ENCODE assay signal across 11 cellular contexts in genomic region chr9:15430920-15431844, GRCh38. TPM values are rescaled to one million over a fixed set of nuclear protein-coding genes. Genes with fewer than 3 reads are reported as not detected.
DNase-seq lines count a peak whose midpoint lies in the region; ATAC-seq and TF ChIP-seq lines count a peak whose summit lies in the region.
"Had no signal": no experiment of that assay in that cellular context is flagged by ENCODE, and none has a peak within 500 bp of the region (broad histone marks: within the 10 kb centered on the region; RNA-seq: fewer than 3 reads in every experiment).

No MANE protein-coding gene starts in this region.

- intact Hi-C loops in activated T-helper 1 cell treated with anti-CD3 and anti-CD28 coated beads, Interleukin-12 subunit alpha, Interleukin-12 subunit beta, Interleukin-2, Interleukin-4 antibody, amounts not matched to agents 30 ng/mL and 10 ng/mL and 1 ng/mL, durations not matched to agents 14 hours and 24 hours and 36 hours (cut with micrococcal nuclease): no loop called here

- no peak for TF ChIP-seq CTCF in 22Rv1 (IDR thresholded peaks at IDR 0.05)

- H3K27me3 Mint-ChIP-seq in activated T-helper 1 cell treated with anti-CD3 and anti-CD28 coated beads, Interleukin-12 subunit alpha, Interleukin-12 subunit beta, Interleukin-2, Interleukin-4 antibody, amounts not matched to agents 30 ng/mL and 10 ng/mL and 1 ng/mL, durations not matched to agents 14 hours and 24 hours and 36 hours (ENCODE audit: insufficient read depth): no peaks in the 10 kb centered on the region

- H3K36me3 Mint-ChIP-seq in activated T-helper 1 cell treated with anti-CD3 and anti-CD28 coated beads, Interleukin-12 subunit alpha, Interleukin-12 subunit beta, Interleukin-2, Interleukin-4 antibody, amounts not matched to agents 30 ng/mL and 10 ng/mL and 1 ng/mL, durations not matched to agents 14 hours and 24 hours and 36 hours (ENCODE audit: low read depth): peaks cover 48% of the 10 kb centered on the region

- peak overlapping the region; percentile 14 for H3K27ac Mint-ChIP-seq in activated T-helper 1 cell treated with anti-CD3 and anti-CD28 coated beads, Interleukin-12 subunit alpha, Interleukin-12 subunit beta, Interleukin-2, Interleukin-4 antibody, amounts not matched to agents 30 ng/mL and 10 ng/mL and 1 ng/mL, durations not matched to agents 14 hours and 24 hours and 36 hours

- no peaks in the 10 kb centered on the region for H3K9me3 Mint-ChIP-seq in activated T-helper 1 cell treated with anti-CD3 and anti-CD28 coated beads, Interleukin-12 subunit alpha, Interleukin-12 subunit beta, Interleukin-2, Interleukin-4 antibody, amounts not matched to agents 30 ng/mL and 10 ng/mL and 1 ng/mL, durations not matched to agents 14 hours and 24 hours and 36 hours

- peaks cover 39% of the 10 kb centered on the region for H3K4me1 Mint-ChIP-seq in activated T-helper 1 cell treated with anti-CD3 and anti-CD28 coated beads, Interleukin-12 subunit alpha, Interleukin-12 subunit beta, Interleukin-2, Interleukin-4 antibody, amounts not matched to agents 30 ng/mL and 10 ng/mL and 1 ng/mL, durations not matched to agents 14 hours and 24 hours and 36 hours (ENCODE audit: low read depth)

- in situ Hi-C loops in G401 (cut with HindIII; ENCODE audit: low sequenced_read_pairs) (no loop called here), KBM-7 (cut with MboI; ENCODE audit: low pct_unique_long_range_greater_than_20kb, low sequenced_read_pairs) (no loop called here)

- ATAC-seq in HG02588 (IDR thresholded peaks at IDR 0.05; ENCODE audit: unreplicated experiment) (no peak), GM21526 (IDR thresholded peaks at IDR 0.05; ENCODE audit: low FRiP score, unreplicated experiment) (no peak)

- DNase-seq in G401 (ENCODE audit: low spot score): peak; percentile 14
- no peak for DNase-seq in activated T-helper 1 cell treated with anti-CD3 and anti-CD28 coated beads, Interleukin-12 subunit alpha, Interleukin-12 subunit beta, Interleukin-2, Interleukin-4 antibody, amounts not matched to agents 30 ng/mL and 10 ng/mL and 1 ng/mL, durations not matched to agents 14 hours and 24 hours and 36 hours (ENCODE audit: low spot score)
- peak; percentile 5 for DNase-seq in left kidney (ENCODE audit: low read depth, low spot score)
- no peak for DNase-seq in cerebellum (ENCODE audit: low spot score)
- no peak for DNase-seq in KBM-7
- DNase-seq: activated T-cell treated with anti-CD3 and anti-CD28 coated beads for 4 hours, NCI-H2171 had no signal

- H3K4me3 Mint-ChIP-seq in activated T-helper 1 cell treated with anti-CD3 and anti-CD28 coated beads, Interleukin-12 subunit alpha, Interleukin-12 subunit beta, Interleukin-2, Interleukin-4 antibody, amounts not matched to agents 30 ng/mL and 10 ng/mL and 1 ng/mL, durations not matched to agents 14 hours and 24 hours and 36 hours: no peak overlapping the region

- peak overlapping the region; percentile 60 for H3K27ac ChIP-seq in 22Rv1
- H3K27ac ChIP-seq: neutrophil had no signal

RNA-seq across cellular contexts. Expression of gene SNAPC3, which starts 8.5 kb away (rescaled TPM):
- 20.1 and 20.5 TPM in 2 replicates for total RNA-seq in G401 (2014; rRNA removed; shearing (Covaris generic))
- total RNA-seq in activated T-helper 1 cell treated with anti-CD3 and anti-CD28 coated beads, Interleukin-12 subunit alpha, Interleukin-12 subunit beta, Interleukin-2, Interleukin-4 antibody, amounts not matched to agents 30 ng/mL and 10 ng/mL and 1 ng/mL, durations not matched to agents 14 hours and 24 hours and 36 hours: 27.1 and 30.5 TPM in 2 replicates
- total RNA-seq in cerebellum: 98.5 TPM

Comparison
In these comparisons a context has a peak if more than half of its experiments do, and no peak if none do; other contexts are left out.
1. DNase-seq: peak in G401 (single experiment) and left kidney (single experiment); none in activated T-helper 1 cell treated with anti-CD3 and anti-CD28 coated beads, Interleukin-12 subunit alpha, Interleukin-12 subunit beta, Interleukin-2, Interleukin-4 antibody, amounts not matched to agents 30 ng/mL and 10 ng/mL and 1 ng/mL, durations not matched to agents 14 hours and 24 hours and 36 hours (single experiment), cerebellum (single experiment) and KBM-7 (single experiment).